9 cellular contexts compared by ENCODE assay signal in genomic region chr2:237675326-237675725, GRCh38. TPM values are rescaled to one million over a fixed set of nuclear protein-coding genes. Genes with fewer than 3 reads are reported as not detected.
DNase-seq lines count a peak whose midpoint lies in the region; ATAC-seq and TF ChIP-seq lines count a peak whose summit lies in the region.
"Had no signal": no experiment of that assay in that cellular context is flagged by ENCODE, and none has a peak within 500 bp of the region (broad histone marks: within the 10 kb centered on the region; RNA-seq: fewer than 3 reads in every experiment).

No MANE protein-coding gene starts in this region.

- no peak for TF ChIP-seq CTCF in right atrium auricular region (IDR thresholded peaks at IDR 0.05)
- no peak for TF ChIP-seq CTCF in breast epithelium (IDR thresholded peaks at IDR 0.05)
- peak in 1 of 4 experiments; percentile 1 for TF ChIP-seq CTCF in uterus (IDR thresholded peaks at IDR 0.05)

- peak overlapping the region in 1 of 2 donors; percentile 49 for H3K9ac ChIP-seq in mucosa of rectum (ENCODE audit: low read depth in 1 of 2, low read length in 2 of 2)

- no peak for TF ChIP-seq POLR2A in breast epithelium (IDR thresholded peaks at IDR 0.05)
- TF ChIP-seq POLR2A in uterus (IDR thresholded peaks at IDR 0.05), result no peak

- H3K27me3 ChIP-seq in right atrium auricular region (no peaks in the 10 kb centered on the region), breast epithelium (no peaks in the 10 kb centered on the region), mucosa of rectum (ENCODE audit: control insufficient read depth in 2 of 2, insufficient read depth in 2 of 2, low read length in 2 of 2) (no peaks in the 10 kb centered on the region), uterus (no peaks in the 10 kb centered on the region)

- ATAC-seq in left ventricle myocardium superior, result no peak
- no peak for ATAC-seq in HG03095 (IDR thresholded peaks at IDR 0.05; ENCODE audit: unreplicated experiment)
- ATAC-seq in GM18517 (IDR thresholded peaks at IDR 0.05; ENCODE audit: unreplicated experiment), result no peak

- H3K27ac ChIP-seq in right atrium auricular region, result peak overlapping the region; percentile 85
- H3K27ac ChIP-seq in breast epithelium, result peak overlapping the region; percentile 86 to 93
- peak overlapping the region; percentile 71 to 79 for H3K27ac ChIP-seq in mucosa of rectum (ENCODE audit: low read depth in 2 of 2, low read length in 2 of 2)
- H3K27ac ChIP-seq in uterus, result peak overlapping the region; percentile 92 to 97

- H3K4me3 ChIP-seq in right atrium auricular region, result peak overlapping the region in 1 of 2 donors; percentile 24
- peak overlapping the region in 1 of 3 donors; percentile 39 for H3K4me3 ChIP-seq in breast epithelium
- H3K4me3 ChIP-seq in mucosa of rectum (ENCODE audit: low read length in 2 of 2), result peak overlapping the region; percentile 51 to 60
- no peak overlapping the region for H3K4me3 ChIP-seq in uterus

- DNase-seq in right atrium auricular region (ENCODE audit: low spot score) (no peak), left ventricle myocardium superior (no peak), breast epithelium (ENCODE audit: low spot score in 2 of 2) (no peak), uterus (no peak), 8988T (no peak)
- DNase-seq: NCI-H1694 treated with DMSO at 0.1 percent for 48 hours had no signal

- H3K36me3 ChIP-seq in right atrium auricular region (no peaks in the 10 kb centered on the region), breast epithelium (no peaks in the 10 kb centered on the region), mucosa of rectum (ENCODE audit: control insufficient read depth in 2 of 2, insufficient read depth in 2 of 2, low read length in 2 of 2) (no peaks in the 10 kb centered on the region), uterus (no peaks in the 10 kb centered on the region)

- H3K4me1 ChIP-seq in right atrium auricular region (peaks cover 0 to 81% of the 10 kb centered on the region in 2 donors), breast epithelium (peaks cover 0 to 6% of the 10 kb centered on the region in 2 donors), mucosa of rectum (ENCODE audit: control insufficient read depth in 2 of 2, insufficient read depth in 2 of 2, low read length in 2 of 2) (peaks cover 32 to 36% of the 10 kb centered on the region in 2 donors), uterus (peaks cover 13 to 17% of the 10 kb centered on the region in 2 donors)

- intact Hi-C loops in left ventricle myocardium superior (cut with micrococcal nuclease) (loop anchor here (10.0 kb wide), 1 partner anchor 71 kb away; no protein-coding TSS in a partner anchor), breast epithelium (cut with DNase I; ENCODE audit: low total_unique reads) (loop anchor here (10.0 kb wide), 1 partner anchor 69 kb away; no protein-coding TSS in a partner anchor), uterus (cut with DNase I; ENCODE audit: low total_unique reads) (no loop called here)

- H3K9me3 ChIP-seq in right atrium auricular region (no peaks in the 10 kb centered on the region), breast epithelium (no peaks in the 10 kb centered on the region), mucosa of rectum (ENCODE audit: control insufficient read depth in 2 of 2, low read length in 2 of 2) (no peaks in the 10 kb centered on the region), uterus (no peaks in the 10 kb centered on the region)

RNA-seq across cellular contexts. Expression of gene LRRFIP1, which starts 47.9 kb away (rescaled TPM):
- total RNA-seq in right atrium auricular region (10 to 100 TPM; 71.2 to 88.5 TPM), left ventricle myocardium superior (101 TPM), breast epithelium (100 to 1,000 TPM in 2 of 3 donors, 10 to 100 TPM in 1; 82.6 to 136 (median 130) TPM), uterus (100 to 1,000 TPM in 2 of 4 donors, 10 to 100 TPM in 2; 62.8 to 199 (median 121) TPM)

Comparison
In these comparisons a context has a peak if more than half of its experiments do, and no peak if none do; other contexts are left out.
1. H3K4me3 ChIP-seq: peak in mucosa of rectum (2 of 2); none in uterus (0 of 2).
2. Peak in every context shown above with its lines, with median percentiles within 50 percentile points of each other: H3K27ac ChIP-seq.